In the genomic region with DNA sequence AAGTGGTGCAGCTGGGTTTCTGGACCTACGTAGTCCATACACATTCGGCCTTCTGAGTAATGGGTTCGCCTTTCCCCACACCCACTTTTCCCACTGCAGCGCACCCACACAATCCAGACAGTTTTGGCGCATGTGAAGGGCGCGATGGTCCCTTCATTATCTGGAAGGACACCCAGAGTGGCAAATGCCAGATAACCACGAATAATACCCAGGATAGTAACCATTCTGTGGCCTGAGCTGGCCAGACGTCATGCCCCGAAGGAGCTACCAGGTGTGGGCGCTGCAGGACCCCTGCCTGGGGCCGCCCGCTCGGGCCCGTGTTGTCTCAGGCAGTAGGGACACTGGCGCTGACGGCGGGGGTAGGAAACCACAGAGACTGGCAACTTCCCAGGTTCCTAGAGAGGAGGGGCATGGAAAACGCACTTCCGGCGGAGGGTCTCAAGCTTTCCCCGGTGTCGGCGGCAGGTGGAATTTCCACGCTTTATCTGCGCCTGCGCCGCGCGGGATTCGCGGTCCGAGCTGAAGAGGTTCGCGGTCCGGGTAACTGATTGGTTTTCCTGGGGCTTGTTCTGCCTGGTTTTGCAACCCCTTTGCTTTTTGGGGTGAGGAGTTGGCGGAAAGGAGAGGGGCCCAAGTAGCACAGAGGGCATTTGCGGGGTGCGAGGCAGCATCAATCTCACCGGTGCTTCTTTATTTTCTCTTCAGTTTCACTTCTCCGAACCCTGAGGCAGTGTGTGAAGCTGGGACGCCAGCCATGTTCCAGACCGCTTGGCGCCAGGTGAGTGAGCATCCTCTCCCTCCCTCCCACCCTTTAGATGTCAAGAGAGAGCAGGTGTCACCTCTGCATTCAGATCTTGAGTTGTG, we compare ENCODE assay signal across 1 cellular context.
TF ChIP-seq lines count a peak whose summit lies in the region.

Gene ZNF620, plus strand, starts transcription at position 441 of the 864 bp plus-strand sequence. Its CDS starts 314 bp downstream, at position 755.

TF ChIP-seq in HepG2, 621 proteins besides CTCF, POLR2A, EP300 and RAD21 (continued from another document and continues in another):
- TF ChIP-seq MAZ (IDR thresholded peaks at IDR 0.05; ENCODE audit: borderline replicate concordance, low read depth, low read length) (no peak), MAZ (CRISPR knock-in tag; IDR thresholded peaks at IDR 0.05; ENCODE audit: low read depth) (peak; percentile 69; the same call in 1 of the 2 replicates), SIX4 (CRISPR knock-in tag; IDR thresholded peaks at IDR 0.05) (no peak), MEIS1 (CRISPR knock-in tag; IDR thresholded peaks at IDR 0.05; ENCODE audit: borderline replicate concordance) (no peak), HDAC1 (CRISPR knock-in tag; IDR thresholded peaks at IDR 0.05) (peak; percentile 88), PCBP2 (optimal IDR thresholded peaks at IDR 0.05; ENCODE audit: low read depth, low read length, poor library complexity, severe bottlenecking) (no peak), ZNF331 (CRISPR knock-in tag; IDR thresholded peaks at IDR 0.05) (peak; percentile 47), TEAD2 (CRISPR knock-in tag; IDR thresholded peaks at IDR 0.05) (no peak), SMARCC2 (IDR thresholded peaks at IDR 0.05) (no peak), SNAI1 (CRISPR knock-in tag; IDR thresholded peaks at IDR 0.05; ENCODE audit: borderline replicate concordance) (peak; percentile 80), ETV5 (CRISPR knock-in tag; IDR thresholded peaks at IDR 0.05; ENCODE audit: borderline replicate concordance) (no peak; the same call in 1 of the 2 replicates), REXO4 (CRISPR knock-in tag; IDR thresholded peaks at IDR 0.05; ENCODE audit: borderline replicate concordance) (no peak), FOXA3 (CRISPR knock-in tag; IDR thresholded peaks at IDR 0.05) (no peak), WIZ (CRISPR knock-in tag; IDR thresholded peaks at IDR 0.05) (peak; percentile 33; the same call in 1 of the 2 replicates), SNAPC2 (CRISPR knock-in tag; IDR thresholded peaks at IDR 0.05) (peak; percentile 78; the same call in 1 of the 2 replicates), NR3C1 (CRISPR knock-in tag; IDR thresholded peaks at IDR 0.05) (no peak), ZNF329 (CRISPR knock-in tag; IDR thresholded peaks at IDR 0.05; ENCODE audit: low read depth) (no peak; the same call in 1 of the 2 replicates), HHEX (CRISPR knock-in tag; IDR thresholded peaks at IDR 0.05) (no peak), SYNCRIP (IDR thresholded peaks at IDR 0.05; ENCODE audit: insufficient read depth, low read depth, low read length) (no peak), TAF1 (CRISPR knock-in tag; IDR thresholded peaks at IDR 0.05) (peak; percentile 76), ZNF343 (CRISPR knock-in tag; IDR thresholded peaks at IDR 0.05) (0 out of 2 replicates have a peak, but pooled peaks have one; percentile 33), ZNF839 (CRISPR knock-in tag; IDR thresholded peaks at IDR 0.05; ENCODE audit: borderline replicate concordance) (0 out of 2 replicates have a peak, but pooled peaks have one; percentile 59), AKNA (CRISPR knock-in tag; IDR thresholded peaks at IDR 0.05; ENCODE audit: borderline replicate concordance) (no peak), RBAK (CRISPR knock-in tag; IDR thresholded peaks at IDR 0.05) (no peak), ZNF713 (CRISPR knock-in tag; IDR thresholded peaks at IDR 0.05) (no peak), PHB2 (IDR thresholded peaks at IDR 0.05; ENCODE audit: partially characterized antibody) (no peak), NCOA2 (CRISPR knock-in tag; IDR thresholded peaks at IDR 0.05) (no peak), NFE2L1 (CRISPR knock-in tag; IDR thresholded peaks at IDR 0.05; ENCODE audit: borderline replicate concordance) (peak; percentile 25; the same call in 1 of the 2 replicates), KAT7 (CRISPR knock-in tag; IDR thresholded peaks at IDR 0.05; ENCODE audit: borderline replicate concordance) (peak; percentile 63; the same call in 1 of the 2 replicates), ATM (IDR thresholded peaks at IDR 0.05; ENCODE audit: borderline replicate concordance) (no peak), HNF4G (IDR thresholded peaks at IDR 0.05; ENCODE audit: borderline replicate concordance, low read depth, low read length) (no peak), HNF4G (CRISPR knock-in tag; IDR thresholded peaks at IDR 0.05; ENCODE audit: borderline replicate concordance, low read depth) (no peak), ZNF670 (CRISPR knock-in tag; IDR thresholded peaks at IDR 0.05; ENCODE audit: borderline replicate concordance) (0 out of 2 replicates have a peak, but pooled peaks have one; percentile 52), SAP130 (CRISPR knock-in tag; IDR thresholded peaks at IDR 0.05; ENCODE audit: low read depth) (peak; percentile 88), BRF2 (CRISPR knock-in tag; IDR thresholded peaks at IDR 0.05) (no peak), DMAP1 (CRISPR knock-in tag; IDR thresholded peaks at IDR 0.05) (peak; percentile 71), ZSCAN21 (CRISPR knock-in tag; IDR thresholded peaks at IDR 0.05; ENCODE audit: borderline replicate concordance) (no peak), MAFF (IDR thresholded peaks at IDR 0.05; ENCODE audit: low read depth, low read length) (no peak; the same call in 1 of the 2 replicates), SSRP1 (CRISPR knock-in tag; IDR thresholded peaks at IDR 0.05) (no peak), NFKBIZ (CRISPR knock-in tag; IDR thresholded peaks at IDR 0.05) (0 out of 2 replicates have a peak, but pooled peaks have one; percentile 60), ZZZ3 (CRISPR knock-in tag; IDR thresholded peaks at IDR 0.05; ENCODE audit: borderline replicate concordance) (0 out of 2 replicates have a peak, but pooled peaks have one; percentile 57), AGO1 (IDR thresholded peaks at IDR 0.05; ENCODE audit: low read depth, low read length, poor library complexity, severe bottlenecking) (peak; percentile 46), HMGA1 (CRISPR knock-in tag; conservative IDR thresholded peaks at IDR 0.05) (no peak), SALL1 (CRISPR knock-in tag; IDR thresholded peaks at IDR 0.05) (peak; percentile 81)
- TF ChIP-seq, protein P1, sequence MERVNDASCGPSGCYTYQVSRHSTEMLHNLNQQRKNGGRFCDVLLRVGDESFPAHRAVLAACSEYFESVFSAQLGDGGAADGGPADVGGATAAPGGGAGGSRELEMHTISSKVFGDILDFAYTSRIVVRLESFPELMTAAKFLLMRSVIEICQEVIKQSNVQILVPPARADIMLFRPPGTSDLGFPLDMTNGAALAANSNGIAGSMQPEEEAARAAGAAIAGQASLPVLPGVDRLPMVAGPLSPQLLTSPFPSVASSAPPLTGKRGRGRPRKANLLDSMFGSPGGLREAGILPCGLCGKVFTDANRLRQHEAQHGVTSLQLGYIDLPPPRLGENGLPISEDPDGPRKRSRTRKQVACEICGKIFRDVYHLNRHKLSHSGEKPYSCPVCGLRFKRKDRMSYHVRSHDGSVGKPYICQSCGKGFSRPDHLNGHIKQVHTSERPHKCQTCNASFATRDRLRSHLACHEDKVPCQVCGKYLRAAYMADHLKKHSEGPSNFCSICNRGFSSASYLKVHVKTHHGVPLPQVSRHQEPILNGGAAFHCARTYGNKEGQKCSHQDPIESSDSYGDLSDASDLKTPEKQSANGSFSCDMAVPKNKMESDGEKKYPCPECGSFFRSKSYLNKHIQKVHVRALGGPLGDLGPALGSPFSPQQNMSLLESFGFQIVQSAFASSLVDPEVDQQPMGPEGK (CRISPR knock-in tag; IDR thresholded peaks at IDR 0.05): peak; percentile 65
- TF ChIP-seq, protein P2, sequence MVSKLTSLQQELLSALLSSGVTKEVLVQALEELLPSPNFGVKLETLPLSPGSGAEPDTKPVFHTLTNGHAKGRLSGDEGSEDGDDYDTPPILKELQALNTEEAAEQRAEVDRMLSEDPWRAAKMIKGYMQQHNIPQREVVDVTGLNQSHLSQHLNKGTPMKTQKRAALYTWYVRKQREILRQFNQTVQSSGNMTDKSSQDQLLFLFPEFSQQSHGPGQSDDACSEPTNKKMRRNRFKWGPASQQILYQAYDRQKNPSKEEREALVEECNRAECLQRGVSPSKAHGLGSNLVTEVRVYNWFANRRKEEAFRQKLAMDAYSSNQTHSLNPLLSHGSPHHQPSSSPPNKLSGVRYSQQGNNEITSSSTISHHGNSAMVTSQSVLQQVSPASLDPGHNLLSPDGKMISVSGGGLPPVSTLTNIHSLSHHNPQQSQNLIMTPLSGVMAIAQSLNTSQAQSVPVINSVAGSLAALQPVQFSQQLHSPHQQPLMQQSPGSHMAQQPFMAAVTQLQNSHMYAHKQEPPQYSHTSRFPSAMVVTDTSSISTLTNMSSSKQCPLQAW (CRISPR knock-in tag; IDR thresholded peaks at IDR 0.05): peak; percentile 94
- TF ChIP-seq, protein P3, sequence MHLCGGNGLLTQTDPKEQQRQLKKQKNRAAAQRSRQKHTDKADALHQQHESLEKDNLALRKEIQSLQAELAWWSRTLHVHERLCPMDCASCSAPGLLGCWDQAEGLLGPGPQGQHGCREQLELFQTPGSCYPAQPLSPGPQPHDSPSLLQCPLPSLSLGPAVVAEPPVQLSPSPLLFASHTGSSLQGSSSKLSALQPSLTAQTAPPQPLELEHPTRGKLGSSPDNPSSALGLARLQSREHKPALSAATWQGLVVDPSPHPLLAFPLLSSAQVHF (CRISPR knock-in tag; IDR thresholded peaks at IDR 0.05): no peak
- TF ChIP-seq, protein P4, sequence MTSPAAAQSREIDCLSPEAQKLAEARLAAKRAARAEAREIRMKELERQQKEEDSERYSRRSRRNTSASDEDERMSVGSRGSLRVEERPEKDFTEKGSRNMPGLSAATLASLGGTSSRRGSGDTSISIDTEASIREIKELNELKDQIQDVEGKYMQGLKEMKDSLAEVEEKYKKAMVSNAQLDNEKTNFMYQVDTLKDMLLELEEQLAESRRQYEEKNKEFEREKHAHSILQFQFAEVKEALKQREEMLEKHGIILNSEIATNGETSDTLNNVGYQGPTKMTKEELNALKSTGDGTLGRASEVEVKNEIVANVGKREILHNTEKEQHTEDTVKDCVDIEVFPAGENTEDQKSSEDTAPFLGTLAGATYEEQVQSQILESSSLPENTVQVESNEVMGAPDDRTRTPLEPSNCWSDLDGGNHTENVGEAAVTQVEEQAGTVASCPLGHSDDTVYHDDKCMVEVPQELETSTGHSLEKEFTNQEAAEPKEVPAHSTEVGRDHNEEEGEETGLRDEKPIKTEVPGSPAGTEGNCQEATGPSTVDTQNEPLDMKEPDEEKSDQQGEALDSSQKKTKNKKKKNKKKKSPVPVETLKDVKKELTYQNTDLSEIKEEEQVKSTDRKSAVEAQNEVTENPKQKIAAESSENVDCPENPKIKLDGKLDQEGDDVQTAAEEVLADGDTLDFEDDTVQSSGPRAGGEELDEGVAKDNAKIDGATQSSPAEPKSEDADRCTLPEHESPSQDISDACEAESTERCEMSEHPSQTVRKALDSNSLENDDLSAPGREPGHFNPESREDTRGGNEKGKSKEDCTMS (CRISPR knock-in tag; conservative IDR thresholded peaks at IDR 0.05): no peak
- TF ChIP-seq, protein P5, sequence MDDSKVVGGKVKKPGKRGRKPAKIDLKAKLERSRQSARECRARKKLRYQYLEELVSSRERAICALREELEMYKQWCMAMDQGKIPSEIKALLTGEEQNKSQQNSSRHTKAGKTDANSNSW (CRISPR knock-in tag; IDR thresholded peaks at IDR 0.05; ENCODE audit: borderline replicate concordance): no peak
- TF ChIP-seq, protein P6, sequence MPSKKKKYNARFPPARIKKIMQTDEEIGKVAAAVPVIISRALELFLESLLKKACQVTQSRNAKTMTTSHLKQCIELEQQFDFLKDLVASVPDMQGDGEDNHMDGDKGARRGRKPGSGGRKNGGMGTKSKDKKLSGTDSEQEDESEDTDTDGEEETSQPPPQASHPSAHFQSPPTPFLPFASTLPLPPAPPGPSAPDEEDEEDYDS (CRISPR knock-in tag; IDR thresholded peaks at IDR 0.05): peak; percentile 58; the same call in 1 of the 2 replicates
- TF ChIP-seq, protein P7, sequence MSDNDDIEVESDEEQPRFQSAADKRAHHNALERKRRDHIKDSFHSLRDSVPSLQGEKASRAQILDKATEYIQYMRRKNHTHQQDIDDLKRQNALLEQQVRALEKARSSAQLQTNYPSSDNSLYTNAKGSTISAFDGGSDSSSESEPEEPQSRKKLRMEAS (IDR thresholded peaks at IDR 0.05): peak; percentile 77; the same call in 1 of the 2 replicates
